In genomic region chr6:126123226-126123625, GRCh38 we compare ENCODE assay signal across 1 cellular context.
TF ChIP-seq lines count a peak whose summit lies in the region.

No MANE protein-coding gene starts in this region.

TF ChIP-seq in K562, 482 proteins besides CTCF, POLR2A, EP300 and RAD21 (continued from another document and continues in another):
- TF ChIP-seq RERE (CRISPR knock-in tag; IDR thresholded peaks at IDR 0.05; ENCODE audit: borderline replicate concordance) (no peak), ZNF197 (CRISPR knock-in tag; IDR thresholded peaks at IDR 0.05; ENCODE audit: low read depth) (no peak), STAT5A (IDR thresholded peaks at IDR 0.05; ENCODE audit: borderline replicate concordance, low read length) (peak; percentile 72), PTBP1 (IDR thresholded peaks at IDR 0.05; ENCODE audit: low read depth, low read length) (no peak), TEAD2 (tag; IDR thresholded peaks at IDR 0.05) (no peak), RCOR1 (IDR thresholded peaks at IDR 0.05; ENCODE audit: borderline replicate concordance in 1 of 2, low read depth in 2 of 2, low read length in 2 of 2) (peak; percentile 51 to 92; a peak in 2 of 4 replicates), HMGXB4 (CRISPR knock-in tag; IDR thresholded peaks at IDR 0.05) (no peak), MTA3 (IDR thresholded peaks at IDR 0.05; ENCODE audit: borderline replicate concordance) (peak; percentile 76), ZNF561 (CRISPR knock-in tag; conservative IDR thresholded peaks at IDR 0.05) (no peak), CBX2 (IDR thresholded peaks at IDR 0.05; ENCODE audit: insufficient read depth, low read length, poor library complexity, severe bottlenecking) (no peak), ZBTB7A (IDR thresholded peaks at IDR 0.05; ENCODE audit: borderline replicate concordance, control insufficient read depth, low read depth, low read length) (no peak), RBM14 (IDR thresholded peaks at IDR 0.05; ENCODE audit: borderline replicate concordance, insufficient read depth, low read depth, low read length) (no peak), CBFA2T3 (IDR thresholded peaks at IDR 0.05) (peak; percentile 95), E2F4 (CRISPR knock-in tag; IDR thresholded peaks at IDR 0.05; ENCODE audit: low read depth) (no peak), HSF4 (CRISPR knock-in tag; IDR thresholded peaks at IDR 0.05; ENCODE audit: borderline replicate concordance) (no peak), FOXM1 (IDR thresholded peaks at IDR 0.05; ENCODE audit: low read depth) (peak; percentile 50; the same call in 1 of the 2 replicates), FOXM1 (CRISPR knock-in tag; IDR thresholded peaks at IDR 0.05; ENCODE audit: low read depth) (no peak), BRF1 (IDR thresholded peaks at IDR 0.05; ENCODE audit: borderline replicate concordance, extremely low read depth, insufficient read length) (no peak), ZNF407 (IDR thresholded peaks at IDR 0.05; ENCODE audit: low read depth) (no peak), ZBTB33 (CRISPR knock-in tag; IDR thresholded peaks at IDR 0.05) (no peak), PHF8 (IDR thresholded peaks at IDR 0.05; ENCODE audit: borderline replicate concordance, low read length) (no peak), ZNF57 (CRISPR knock-in tag; IDR thresholded peaks at IDR 0.05) (no peak), ZNF639 (CRISPR knock-in tag; conservative IDR thresholded peaks at IDR 0.05 in 1 of 2, IDR thresholded peaks at IDR 0.05 in 1 of 2) (no peak), DACH1 (IDR thresholded peaks at IDR 0.05; ENCODE audit: partially characterized antibody) (no peak), NR4A1 (CRISPR knock-in tag; IDR thresholded peaks at IDR 0.05) (no peak), NR4A1 (tag; IDR thresholded peaks at IDR 0.05) (no peak), GTF3C2 (IDR thresholded peaks at IDR 0.05; ENCODE audit: borderline replicate concordance, extremely low read depth, insufficient read length) (no peak), HDAC1 (IDR thresholded peaks at IDR 0.05) (peak in 1 of 2 experiments; percentile 85; a peak in 3 of 4 replicates), SMARCA5 (IDR thresholded peaks at IDR 0.05) (no peak), HDAC2 (IDR thresholded peaks at IDR 0.05) (peak; percentile 84; the same call in 1 of the 2 replicates), GABPA (tag; conservative IDR thresholded peaks at IDR 0.05; ENCODE audit: low read depth) (no peak; the same call in 1 of the 2 replicates), ZNF75A (CRISPR knock-in tag; IDR thresholded peaks at IDR 0.05) (no peak), FUS (optimal IDR thresholded peaks at IDR 0.05; ENCODE audit: low read depth, low read length) (no peak), TAF9B (IDR thresholded peaks at IDR 0.05; ENCODE audit: partially characterized antibody) (no peak), SMARCA4 (IDR thresholded peaks at IDR 0.05) (peak; percentile 88), ZNF780A (CRISPR knock-in tag; IDR thresholded peaks at IDR 0.05) (no peak), ZNF644 (tag; IDR thresholded peaks at IDR 0.05; ENCODE audit: low read depth) (no peak), ZNF551 (CRISPR knock-in tag; IDR thresholded peaks at IDR 0.05) (no peak)
